Comparison of ENCODE assay signal across 14 cellular contexts in the genomic region with DNA sequence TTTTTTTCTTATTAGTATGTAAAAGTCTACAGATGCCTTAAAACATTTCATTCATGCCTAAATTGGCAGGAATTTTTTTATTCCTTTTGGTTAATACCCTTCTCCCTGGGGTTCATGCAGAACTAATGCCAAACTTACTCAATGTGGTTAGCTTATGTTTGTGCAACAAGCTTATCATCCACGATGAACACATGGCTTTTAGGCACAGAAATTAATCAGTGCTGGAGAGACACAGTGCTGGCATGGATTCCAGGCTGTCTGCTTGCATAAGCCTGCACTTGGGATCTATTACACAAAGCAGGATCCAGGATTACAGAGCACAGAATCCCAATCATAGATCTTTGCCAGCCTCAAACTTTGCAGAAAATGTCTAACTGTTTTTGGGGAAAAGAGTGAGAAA.
A peak's percentile ranks its signal among the peaks of the same experiment; 100 is the strongest.
DNase-seq lines count a peak whose midpoint lies in the region; ATAC-seq and TF ChIP-seq lines count a peak whose summit lies in the region.
"Had no signal": no experiment of that assay in that cellular context is flagged by ENCODE, and none has a peak within 500 bp of the region (broad histone marks: within the 10 kb centered on the region; RNA-seq: fewer than 3 reads in every experiment).

No MANE protein-coding gene starts in this region.

- no peaks in the 10 kb centered on the region for H3K9me3 ChIP-seq in CD8-positive, alpha-beta T cell (ENCODE audit: low read length)
- no peaks in the 10 kb centered on the region for H3K9me3 ChIP-seq in psoas muscle
- H3K9me3 ChIP-seq: Caco-2, HAP-1 had no signal

- H3K9me3 Mint-ChIP-seq in CD8-positive, alpha-beta T cell = peaks cover 10% of the 10 kb centered on the region

- no peak for ATAC-seq in CD8-positive, alpha-beta T cell
- ATAC-seq in SK-N-SH treated with all-trans-retinoic acid at 6 μM for 48 hours (peak; percentile 63; the same call in 2 of the 3 replicates), Right ventricle myocardium inferior (peak; percentile 96), psoas muscle (peak in 2 of 4 donors; percentile 44 to 61), GM21737 (IDR thresholded peaks at IDR 0.05; ENCODE audit: unreplicated experiment) (no peak)
- ATAC-seq: stimulated activated naive CD8-positive, alpha-beta T cell treated with anti-CD3 and anti-CD28 coated beads, Interleukin-15, amount 100 ng/mL, for 72 hours had no signal

- DNase-seq in CD8-positive, alpha-beta T cell = no peak
- DNase-seq in Right ventricle myocardium inferior (ENCODE audit: missing footprints) (peak; percentile 81), psoas muscle (peak; percentile 49 to 74), HPDE6-E6E7 (ENCODE audit: extremely low spot score) (no peak), kidney glomerular epithelial cell (lab: John Stamatoyannopoulos, UW) (no peak), NCI-H187 (lab: John Stamatoyannopoulos, UW) (no peak)
- DNase-seq: activated CD8-positive, alpha-beta memory T cell treated with anti-CD3 and anti-CD28 coated beads, Interleukin-2, amount 50 U/mL, for 48 hours; Caco-2; NCI-H187 treated with DMSO at 0.1 percent for 48 hours; stimulated activated naive CD8-positive, alpha-beta T cell treated with anti-CD3 and anti-CD28 coated beads, Interleukin-15, amount 100 ng/mL, for 72 hours had no signal

- no peak overlapping the region for H3K27ac Mint-ChIP-seq in CD8-positive, alpha-beta T cell
- H3K27ac Mint-ChIP-seq: dendritic cell treated with granulocyte-macrophage colony-stimulating factor and Interleukin-4, amounts not matched to agents 40 ng/mL and 50 ng/mL, for 4 days; stimulated activated naive CD8-positive, alpha-beta T cell treated with anti-CD3 and anti-CD28 coated beads, Interleukin-15, amount 100 ng/mL, for 72 hours had no signal

- H3K36me3 ChIP-seq in CD8-positive, alpha-beta T cell (ENCODE audit: insufficient read depth, low read length) = no peaks in the 10 kb centered on the region
- H3K36me3 ChIP-seq in psoas muscle (ENCODE audit: insufficient read depth in 1 of 2, low read depth in 1 of 2) = no peaks in the 10 kb centered on the region
- H3K36me3 ChIP-seq: HAP-1 had no signal

- H3K36me3 Mint-ChIP-seq in CD8-positive, alpha-beta T cell = no peaks in the 10 kb centered on the region

- H3K27me3 ChIP-seq in CD8-positive, alpha-beta T cell (ENCODE audit: insufficient read depth, low read length) = no peaks in the 10 kb centered on the region
- peaks cover 0 to 2% (median 0%) of the 10 kb centered on the region in 3 donors for H3K27me3 ChIP-seq in psoas muscle (ENCODE audit: insufficient read depth in 3 of 3, low read length in 2 of 3)

- H3K4me3 Mint-ChIP-seq in CD8-positive, alpha-beta T cell = no peak overlapping the region
- H3K4me3 Mint-ChIP-seq: dendritic cell treated with granulocyte-macrophage colony-stimulating factor and Interleukin-4, amounts not matched to agents 40 ng/mL and 50 ng/mL, for 4 days; stimulated activated naive CD8-positive, alpha-beta T cell treated with anti-CD3 and anti-CD28 coated beads, Interleukin-15, amount 100 ng/mL, for 72 hours had no signal

- CTCF ChIA-PET in CD8-positive, alpha-beta T cell (lab: Charles Lee) = no interaction called here

- H3K4me3 ChIP-seq in CD8-positive, alpha-beta T cell (ENCODE audit: low read depth, low read length) = peak overlapping the region; percentile 7
- no peak overlapping the region for H3K4me3 ChIP-seq in psoas muscle
- H3K4me3 ChIP-seq: HAP-1 had no signal

- H3K27ac ChIP-seq in CD8-positive, alpha-beta T cell (ENCODE audit: low read depth, low read length) = no peak overlapping the region
- H3K27ac ChIP-seq in psoas muscle = no peak overlapping the region

- 15 to 19% (median 19%) methylated on average over 1 of the region's 1 CpG for WGBS in psoas muscle, 3 donors

- H3K4me1 ChIP-seq in CD8-positive, alpha-beta T cell (ENCODE audit: insufficient read depth, low read length) = no peaks in the 10 kb centered on the region
- H3K4me1 ChIP-seq in psoas muscle = no peaks in the 10 kb centered on the region
- H3K4me1 ChIP-seq: Caco-2, HAP-1 had no signal

- no peak for TF ChIP-seq CTCF in CD8-positive, alpha-beta T cell (IDR thresholded peaks at IDR 0.05)
- TF ChIP-seq CTCF in psoas muscle (IDR thresholded peaks at IDR 0.05) = no peak

- H3K4me1 Mint-ChIP-seq in CD8-positive, alpha-beta T cell (ENCODE audit: low read depth) = no peaks in the 10 kb centered on the region
- H3K4me1 Mint-ChIP-seq: stimulated activated naive CD8-positive, alpha-beta T cell treated with anti-CD3 and anti-CD28 coated beads, Interleukin-15, amount 100 ng/mL, for 72 hours had no signal

- POLR2A ChIA-PET in CD8-positive, alpha-beta T cell (lab: Charles Lee) = no interaction called here

- intact Hi-C loops in CD8-positive, alpha-beta T cell (cut with DNase I, micrococcal nuclease) = no loop called here
- intact Hi-C loops in Right ventricle myocardium inferior (cut with DNase I) (loop anchor here (5.0 kb wide), 1 partner anchor 119 kb away; no protein-coding TSS in a partner anchor), psoas muscle (cut with DNase I) (no loop called here)

- no peaks in the 10 kb centered on the region for H3K27me3 Mint-ChIP-seq in CD8-positive, alpha-beta T cell (ENCODE audit: low read depth)
- H3K27me3 Mint-ChIP-seq: dendritic cell treated with granulocyte-macrophage colony-stimulating factor and Interleukin-4, amounts not matched to agents 40 ng/mL and 50 ng/mL, for 4 days; stimulated activated naive CD8-positive, alpha-beta T cell treated with anti-CD3 and anti-CD28 coated beads, Interleukin-15, amount 100 ng/mL, for 72 hours had no signal

TF ChIP-seq in SK-N-SH treated with all-trans-retinoic acid at 6 μM for 48 hours, 23 proteins besides CTCF, POLR2A, EP300 and RAD21 (continues in another document):
- TF ChIP-seq TOX (CRISPR knock-in tag; IDR thresholded peaks at IDR 0.05; ENCODE audit: borderline replicate concordance) (no peak), PPARA (CRISPR knock-in tag; IDR thresholded peaks at IDR 0.05; ENCODE audit: borderline replicate concordance) (0 out of 2 replicates have a peak, but pooled peaks have one; percentile 10), RARB (CRISPR knock-in tag; IDR thresholded peaks at IDR 0.05) (no peak), ZFP30 (CRISPR knock-in tag; IDR thresholded peaks at IDR 0.05) (no peak; the same call in 1 of the 2 replicates), ZNF8 (CRISPR knock-in tag; IDR thresholded peaks at IDR 0.05) (peak; percentile 44), GLIS3 (CRISPR knock-in tag; IDR thresholded peaks at IDR 0.05) (peak; percentile 88; the same call in 1 of the 2 replicates), ZFP3 (CRISPR knock-in tag; IDR thresholded peaks at IDR 0.05) (peak; percentile 82), OSR1 (CRISPR knock-in tag; IDR thresholded peaks at IDR 0.05) (no peak)
- TF ChIP-seq, protein P1, sequence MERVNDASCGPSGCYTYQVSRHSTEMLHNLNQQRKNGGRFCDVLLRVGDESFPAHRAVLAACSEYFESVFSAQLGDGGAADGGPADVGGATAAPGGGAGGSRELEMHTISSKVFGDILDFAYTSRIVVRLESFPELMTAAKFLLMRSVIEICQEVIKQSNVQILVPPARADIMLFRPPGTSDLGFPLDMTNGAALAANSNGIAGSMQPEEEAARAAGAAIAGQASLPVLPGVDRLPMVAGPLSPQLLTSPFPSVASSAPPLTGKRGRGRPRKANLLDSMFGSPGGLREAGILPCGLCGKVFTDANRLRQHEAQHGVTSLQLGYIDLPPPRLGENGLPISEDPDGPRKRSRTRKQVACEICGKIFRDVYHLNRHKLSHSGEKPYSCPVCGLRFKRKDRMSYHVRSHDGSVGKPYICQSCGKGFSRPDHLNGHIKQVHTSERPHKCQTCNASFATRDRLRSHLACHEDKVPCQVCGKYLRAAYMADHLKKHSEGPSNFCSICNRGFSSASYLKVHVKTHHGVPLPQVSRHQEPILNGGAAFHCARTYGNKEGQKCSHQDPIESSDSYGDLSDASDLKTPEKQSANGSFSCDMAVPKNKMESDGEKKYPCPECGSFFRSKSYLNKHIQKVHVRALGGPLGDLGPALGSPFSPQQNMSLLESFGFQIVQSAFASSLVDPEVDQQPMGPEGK (CRISPR knock-in tag; IDR thresholded peaks at IDR 0.05; ENCODE audit: borderline replicate concordance) = peak; percentile 83; the same call in 1 of the 2 replicates
- TF ChIP-seq, protein P2, sequence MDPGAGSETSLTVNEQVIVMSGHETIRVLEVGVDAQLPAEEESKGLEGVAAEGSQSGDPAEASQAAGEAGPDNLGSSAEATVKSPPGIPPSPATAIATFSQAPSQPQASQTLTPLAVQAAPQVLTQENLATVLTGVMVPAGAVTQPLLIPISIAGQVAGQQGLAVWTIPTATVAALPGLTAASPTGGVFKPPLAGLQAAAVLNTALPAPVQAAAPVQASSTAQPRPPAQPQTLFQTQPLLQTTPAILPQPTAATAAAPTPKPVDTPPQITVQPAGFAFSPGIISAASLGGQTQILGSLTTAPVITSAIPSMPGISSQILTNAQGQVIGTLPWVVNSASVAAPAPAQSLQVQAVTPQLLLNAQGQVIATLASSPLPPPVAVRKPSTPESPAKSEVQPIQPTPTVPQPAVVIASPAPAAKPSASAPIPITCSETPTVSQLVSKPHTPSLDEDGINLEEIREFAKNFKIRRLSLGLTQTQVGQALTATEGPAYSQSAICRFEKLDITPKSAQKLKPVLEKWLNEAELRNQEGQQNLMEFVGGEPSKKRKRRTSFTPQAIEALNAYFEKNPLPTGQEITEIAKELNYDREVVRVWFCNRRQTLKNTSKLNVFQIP (CRISPR knock-in tag; IDR thresholded peaks at IDR 0.05; ENCODE audit: borderline replicate concordance, low read depth) = peak; percentile 54; the same call in 1 of the 2 replicates
- TF ChIP-seq, protein P3, sequence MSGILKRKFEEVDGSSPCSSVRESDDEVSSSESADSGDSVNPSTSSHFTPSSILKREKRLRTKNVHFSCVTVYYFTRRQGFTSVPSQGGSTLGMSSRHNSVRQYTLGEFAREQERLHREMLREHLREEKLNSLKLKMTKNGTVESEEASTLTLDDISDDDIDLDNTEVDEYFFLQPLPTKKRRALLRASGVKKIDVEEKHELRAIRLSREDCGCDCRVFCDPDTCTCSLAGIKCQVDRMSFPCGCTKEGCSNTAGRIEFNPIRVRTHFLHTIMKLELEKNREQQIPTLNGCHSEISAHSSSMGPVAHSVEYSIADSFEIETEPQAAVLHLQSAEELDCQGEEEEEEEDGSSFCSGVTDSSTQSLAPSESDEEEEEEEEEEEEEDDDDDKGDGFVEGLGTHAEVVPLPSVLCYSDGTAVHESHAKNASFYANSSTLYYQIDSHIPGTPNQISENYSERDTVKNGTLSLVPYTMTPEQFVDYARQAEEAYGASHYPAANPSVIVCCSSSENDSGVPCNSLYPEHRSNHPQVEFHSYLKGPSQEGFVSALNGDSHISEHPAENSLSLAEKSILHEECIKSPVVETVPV (CRISPR knock-in tag; IDR thresholded peaks at IDR 0.05) = peak; percentile 91

Comparison
In these comparisons a context has a peak if more than half of its experiments do, and no peak if none do; other contexts are left out.
1. ATAC-seq: peak in SK-N-SH treated with all-trans-retinoic acid at 6 μM for 48 hours (single experiment) and Right ventricle myocardium inferior (single experiment); none in CD8-positive, alpha-beta T cell (single experiment) and GM21737 (single experiment).
2. DNase-seq: peak in Right ventricle myocardium inferior (single experiment) and psoas muscle (2 of 2); none in CD8-positive, alpha-beta T cell (0 of 7), HPDE6-E6E7 (single experiment), kidney glomerular epithelial cell (single experiment) and NCI-H187 (0 of 2).